In the genomic region with DNA sequence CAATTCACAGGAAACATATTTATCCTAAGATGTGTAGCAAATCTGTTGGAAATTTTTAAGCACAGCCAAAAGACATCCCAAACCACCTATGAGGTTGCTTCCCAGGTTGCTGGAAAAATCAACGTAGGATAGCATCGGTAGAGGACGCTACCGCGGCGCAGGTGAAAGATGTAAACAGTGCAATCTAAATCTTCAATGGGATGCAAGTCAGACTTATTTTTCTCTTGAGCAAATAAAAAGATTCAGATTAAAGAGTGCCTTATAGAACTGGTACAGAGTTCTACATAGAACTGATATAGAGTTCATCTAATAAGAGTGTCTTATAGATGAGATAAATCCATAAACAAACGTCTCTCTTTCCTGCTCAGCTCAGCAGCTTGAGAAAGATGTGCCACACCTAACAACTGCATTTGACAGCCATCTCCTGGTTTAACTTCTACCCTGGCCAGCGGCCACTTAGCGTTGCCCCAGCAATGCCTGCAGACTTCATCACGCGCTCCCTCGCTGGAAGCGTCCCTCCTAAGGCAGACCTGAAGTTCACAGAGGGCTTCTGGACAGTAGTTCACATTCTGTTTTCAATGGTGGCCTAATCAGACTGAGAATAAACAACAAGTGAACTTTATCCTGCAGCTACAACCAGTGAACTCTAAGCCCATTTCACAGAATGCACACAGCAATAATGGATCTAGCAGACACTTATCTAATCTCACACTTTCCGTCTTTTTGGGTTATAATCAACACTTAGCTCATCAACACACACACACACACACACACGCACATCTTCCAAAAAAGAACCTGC, we compare ENCODE assay signal across 8 cellular contexts.
DNase-seq lines count a peak whose midpoint lies in the region; ATAC-seq lines count a peak whose summit lies in the region.

No MANE protein-coding gene starts in this region.

- DNase-seq in activated CD4-positive, alpha-beta memory T cell treated with anti-CD3 and anti-CD28 coated beads for 36 hours, result peak; percentile 11
- DNase-seq in left ventricle myocardium superior (peak; percentile 79), UCSD-AML1 (lab: John Stamatoyannopoulos, UW; ENCODE audit: unreplicated experiment) (no peak), ACHN (no peak)
- DNase-seq in stimulated activated naive CD4-positive, alpha-beta T cell treated with Interleukin-2 at 50 U/mL for 16 hours (lab: John Stamatoyannopoulos, UW), result no peak

- H3K27ac Mint-ChIP-seq in activated CD4-positive, alpha-beta memory T cell treated with anti-CD3 and anti-CD28 coated beads for 36 hours, result peak overlapping the region; percentile 98

- H3K27ac ChIP-seq in skeletal muscle tissue (ENCODE audit: low read depth, low read length), result peak overlapping the region; percentile 74

- CTCF ChIA-PET in activated CD4-positive, alpha-beta memory T cell treated with anti-CD3 and anti-CD28 coated beads for 36 hours (lab: Charles Lee), result interaction anchor here (0.9 to 1.5 kb wide), 4 partner anchors 10 to 464 kb away, joined by 3 to 7 read pairs (median 4); no protein-coding TSS in a partner anchor

- no peaks in the 10 kb centered on the region for H3K27me3 ChIP-seq in skeletal muscle tissue (ENCODE audit: control insufficient read depth in 3 of 3, insufficient read depth in 3 of 3, low read length in 3 of 3)

- peaks cover 44 to 51% (median 51%) of the 10 kb centered on the region in 3 donors for H3K4me1 ChIP-seq in skeletal muscle tissue (ENCODE audit: control insufficient read depth in 3 of 3, insufficient read depth in 3 of 3, low read length in 3 of 3)

- H3K4me3 ChIP-seq in GM08714 (ENCODE audit: low read length) (peak overlapping the region; percentile 44; the same call in 1 of the 2 replicates), skeletal muscle tissue (ENCODE audit: low read length in 3 of 3) (no peak overlapping the region)

- POLR2A ChIA-PET in activated CD4-positive, alpha-beta memory T cell treated with anti-CD3 and anti-CD28 coated beads for 36 hours (lab: Charles Lee), result interaction anchor here (1.3 to 4.0 kb wide), 3 partner anchors 8 to 48 kb away, joined by 3 to 36 read pairs (median 11); no protein-coding TSS in a partner anchor

- H3K36me3 Mint-ChIP-seq in activated CD4-positive, alpha-beta memory T cell treated with anti-CD3 and anti-CD28 coated beads for 36 hours, result peaks cover 17% of the 10 kb centered on the region

- intact Hi-C loops in activated CD4-positive, alpha-beta memory T cell treated with anti-CD3 and anti-CD28 coated beads for 36 hours (cut with micrococcal nuclease), result loop anchor here (1.0 to 2.0 kb wide), 15 partner anchors 7 to 463 kb away; no protein-coding TSS in a partner anchor
- intact Hi-C loops in left ventricle myocardium superior (cut with micrococcal nuclease), result no loop called here

- in situ Hi-C loops in ACHN (cut with HindIII; ENCODE audit: low pct_ligation_motif_present, low pct_unique_long_range_greater_than_20kb, low sequenced_read_pairs), result no loop called here

- peak; percentile 65 for ATAC-seq in left ventricle myocardium superior
- no peak for ATAC-seq in GM21360 (IDR thresholded peaks at IDR 0.05; ENCODE audit: unreplicated experiment)

- H3K4me1 Mint-ChIP-seq in activated CD4-positive, alpha-beta memory T cell treated with anti-CD3 and anti-CD28 coated beads for 36 hours (ENCODE audit: low read depth), result peaks cover 70% of the 10 kb centered on the region

- peak overlapping the region in 2 of 3 donors; percentile 9 to 63 for H3K9ac ChIP-seq in skeletal muscle tissue (ENCODE audit: low read depth in 1 of 3, low read length in 3 of 3)

- H3K36me3 ChIP-seq in skeletal muscle tissue (ENCODE audit: control insufficient read depth in 3 of 3, insufficient read depth in 3 of 3, low read length in 3 of 3), result no peaks in the 10 kb centered on the region

- no peaks in the 10 kb centered on the region for H3K27me3 Mint-ChIP-seq in activated CD4-positive, alpha-beta memory T cell treated with anti-CD3 and anti-CD28 coated beads for 36 hours

- no peaks in the 10 kb centered on the region for H3K9me3 Mint-ChIP-seq in activated CD4-positive, alpha-beta memory T cell treated with anti-CD3 and anti-CD28 coated beads for 36 hours

- H3K4me3 Mint-ChIP-seq in activated CD4-positive, alpha-beta memory T cell treated with anti-CD3 and anti-CD28 coated beads for 36 hours, result no peak overlapping the region

- H3K9me3 ChIP-seq in skeletal muscle tissue (ENCODE audit: control insufficient read depth in 3 of 3, low read length in 3 of 3), result no peaks in the 10 kb centered on the region

Comparison
In these comparisons a context has a peak if more than half of its experiments do, and no peak if none do; other contexts are left out.
1. DNase-seq: peak in activated CD4-positive, alpha-beta memory T cell treated with anti-CD3 and anti-CD28 coated beads for 36 hours (single experiment) and left ventricle myocardium superior (single experiment); none in UCSD-AML1 (single experiment), stimulated activated naive CD4-positive, alpha-beta T cell treated with Interleukin-2 at 50 U/mL for 16 hours (single experiment) and ACHN (single experiment).